ENCODE assay signal across 17 cellular contexts in the genomic region with DNA sequence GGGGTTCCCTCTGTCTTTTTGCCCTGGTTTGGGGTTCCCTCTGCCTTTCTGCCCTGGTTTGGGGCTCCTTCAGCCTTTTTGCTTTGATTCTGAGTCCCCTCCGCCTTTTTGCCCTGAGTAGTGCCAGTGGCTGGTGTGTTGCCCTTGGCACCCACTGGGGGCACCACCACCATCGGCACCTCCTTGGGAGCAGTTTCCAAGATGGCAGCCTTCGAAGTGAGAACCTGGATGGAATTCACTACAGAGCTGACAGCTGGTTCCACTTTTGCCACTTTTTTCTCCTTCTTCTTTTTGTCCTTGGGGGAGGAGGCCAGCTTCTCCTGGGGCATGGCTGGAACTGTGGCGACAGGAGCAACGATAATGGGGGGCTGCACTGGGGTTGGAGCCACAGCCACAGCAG. TPM values are rescaled to one million over a fixed set of nuclear protein-coding genes. Genes with fewer than 3 reads are reported as not detected.
DNase-seq lines count a peak whose midpoint lies in the region; ATAC-seq and TF ChIP-seq lines count a peak whose summit lies in the region.
"Had no signal": no experiment of that assay in that cellular context is flagged by ENCODE, and none has a peak within 500 bp of the region (broad histone marks: within the 10 kb centered on the region; RNA-seq: fewer than 3 reads in every experiment).

No MANE protein-coding gene starts in this region.

- CTCF ChIA-PET in PC-3 (lab: Charles Lee), result no interaction called here

- H3K36me3 ChIP-seq in PC-3 (ENCODE audit: low read depth, low read length), result peaks cover 50% of the 10 kb centered on the region
- peaks cover 0 to 37% (median 22%) of the 10 kb centered on the region in 4 donors for H3K36me3 ChIP-seq in upper lobe of left lung

- H3K9ac ChIP-seq in PC-3 (ENCODE audit: low read length), result no peak overlapping the region

- H3K79me2 ChIP-seq in PC-3 (ENCODE audit: low read length), result peaks cover 94% of the 10 kb centered on the region

- peaks cover 21% of the 10 kb centered on the region for H3K36me3 Mint-ChIP-seq in stimulated activated effector memory CD8-positive, alpha-beta T cell treated with anti-CD3 and anti-CD28 coated beads, Interleukin-12 subunit alpha, Interleukin-12 subunit beta, amount 100 ng/mL, for 72 hours

- intact Hi-C loops in PC-3 (cut with micrococcal nuclease), result loop anchor here (10.0 kb wide), 1 partner anchor 335 kb away; no protein-coding TSS in a partner anchor

- peaks cover 18% of the 10 kb centered on the region for H3K4me1 ChIP-seq in PC-3 (ENCODE audit: insufficient read depth, low read length)
- peaks cover 0 to 27% (median 19%) of the 10 kb centered on the region in 4 donors for H3K4me1 ChIP-seq in upper lobe of left lung

- no peak for TF ChIP-seq POLR2A in upper lobe of left lung (IDR thresholded peaks at IDR 0.05)

- no peak overlapping the region for H3K4me2 ChIP-seq in PC-3 (ENCODE audit: low read length)

- TF ChIP-seq EP300 in upper lobe of left lung (IDR thresholded peaks at IDR 0.05), result no peak

- peaks cover 39% of the 10 kb centered on the region for H3K4me1 Mint-ChIP-seq in stimulated activated effector memory CD8-positive, alpha-beta T cell treated with anti-CD3 and anti-CD28 coated beads, Interleukin-12 subunit alpha, Interleukin-12 subunit beta, amount 100 ng/mL, for 72 hours

- peak overlapping the region; percentile 83 for H3K27ac Mint-ChIP-seq in stimulated activated effector memory CD8-positive, alpha-beta T cell treated with anti-CD3 and anti-CD28 coated beads, Interleukin-12 subunit alpha, Interleukin-12 subunit beta, amount 100 ng/mL, for 72 hours
- H3K27ac Mint-ChIP-seq: activated CD8-positive, alpha-beta T cell treated with anti-CD3 and anti-CD28 coated beads, Interleukin-2, amount 10 ng/mL, durations not matched to agents 7 days and 5 days had no signal

- no peaks in the 10 kb centered on the region for H3F3A ChIP-seq in PC-3 (ENCODE audit: low read length, unreplicated experiment)

- DNase-seq in PC-3, result no peak
- no peak for DNase-seq in fibroblast of mammary gland (ENCODE audit: low read depth)
- DNase-seq in stimulated activated effector memory CD8-positive, alpha-beta T cell treated with anti-CD3 and anti-CD28 coated beads, Interleukin-12 subunit alpha, Interleukin-12 subunit beta, amount 100 ng/mL, for 72 hours (ENCODE audit: low spot score in 2 of 2), result no peak
- no peak for DNase-seq in germinal center (ENCODE audit: low spot score)
- DNase-seq in upper lobe of left lung, result no peak
- no peak for DNase-seq in NCI-H1417 (lab: John Stamatoyannopoulos, UW)
- DNase-seq: activated CD8-positive, alpha-beta T cell treated with anti-CD3 and anti-CD28 coated beads, Interleukin-2, amount 10 ng/mL, durations not matched to agents 7 days and 5 days; activated gamma-delta T cell; effector CD8-positive, alpha-beta T cell; NCI-H2081; NCI-H82; SHP77 had no signal

- H3K4me3 Mint-ChIP-seq in stimulated activated effector memory CD8-positive, alpha-beta T cell treated with anti-CD3 and anti-CD28 coated beads, Interleukin-12 subunit alpha, Interleukin-12 subunit beta, amount 100 ng/mL, for 72 hours, result no peak overlapping the region
- H3K4me3 Mint-ChIP-seq: activated CD8-positive, alpha-beta T cell treated with anti-CD3 and anti-CD28 coated beads, Interleukin-2, amount 10 ng/mL, durations not matched to agents 7 days and 5 days; brain had no signal

- no peak overlapping the region for H3K4me3 ChIP-seq in PC-3 (ENCODE audit: low read length)
- no peak overlapping the region for H3K4me3 ChIP-seq in fibroblast of mammary gland (ENCODE audit: control insufficient read depth, low read depth, low read length)
- H3K4me3 ChIP-seq in upper lobe of left lung, result no peak overlapping the region

- no peak overlapping the region for H2AFZ ChIP-seq in PC-3 (ENCODE audit: low read length)

- no peak for ATAC-seq in PC-3
- ATAC-seq in stimulated activated effector memory CD8-positive, alpha-beta T cell treated with anti-CD3 and anti-CD28 coated beads, Interleukin-12 subunit alpha, Interleukin-12 subunit beta, amount 100 ng/mL, for 72 hours, result no peak
- ATAC-seq in upper lobe of left lung (ENCODE audit: low FRiP score in 2 of 2), result no peak
- ATAC-seq: activated CD8-positive, alpha-beta T cell treated with anti-CD3 and anti-CD28 coated beads, Interleukin-2, amount 10 ng/mL, durations not matched to agents 7 days and 5 days had no signal

- H3K9me3 Mint-ChIP-seq in stimulated activated effector memory CD8-positive, alpha-beta T cell treated with anti-CD3 and anti-CD28 coated beads, Interleukin-12 subunit alpha, Interleukin-12 subunit beta, amount 100 ng/mL, for 72 hours, result peaks cover 3% of the 10 kb centered on the region

- H3K27ac ChIP-seq in PC-3 (ENCODE audit: low read length) (no peak overlapping the region), upper lobe of left lung (peak overlapping the region in 2 of 4 donors; percentile 26 to 27)

- H3K27me3 ChIP-seq in PC-3 (ENCODE audit: low read length), result no peaks in the 10 kb centered on the region
- H3K27me3 ChIP-seq in upper lobe of left lung, result no peaks in the 10 kb centered on the region

- H3K9me3 ChIP-seq in PC-3 (ENCODE audit: low read length) (no peaks in the 10 kb centered on the region), upper lobe of left lung (peaks cover 0 to 8% (median 0%) of the 10 kb centered on the region in 4 donors)

- BruUV-seq in PC-3 (replicated peaks; lab: Mats Ljungman, UMichigan), result TSS peak; percentile 69

- POLR2A ChIA-PET in PC-3 (lab: Charles Lee; ENCODE audit: unreplicated experiment), result no interaction called here

- H3K9me2 ChIP-seq in PC-3 (replicated peaks; ENCODE audit: low read length), result no peaks in the 10 kb centered on the region

- peaks cover 22% of the 10 kb centered on the region; the same call in 1 of the 2 replicates for H4K20me1 ChIP-seq in PC-3 (ENCODE audit: low read length)

- peak; percentile 24 for TF ChIP-seq CTCF in GM12873 (IDR thresholded peaks at IDR 0.05; ENCODE audit: insufficient read depth, low read depth, low read length, missing control alignments)
- peak; percentile 41; the same call in 1 of the 2 replicates for TF ChIP-seq CTCF in PC-3 (conservative IDR thresholded peaks at IDR 0.05; ENCODE audit: low read depth, low read length)
- TF ChIP-seq CTCF in fibroblast of mammary gland (conservative IDR thresholded peaks at IDR 0.05; ENCODE audit: control insufficient read depth, insufficient read depth, low read depth, low read length), result peak; percentile 10
- TF ChIP-seq CTCF in upper lobe of left lung (IDR thresholded peaks at IDR 0.05), result no peak

- WGBS in upper lobe of left lung, 2 donors, result 100% methylated on average over 5 of the region's 5 CpGs

RNA-seq across cellular contexts. Expression of a gene that starts 22.2 kb away (rescaled TPM):
- total RNA-seq in PC-3 (2014; rRNA removed), result 176 and 241 TPM in 2 replicates
- total RNA-seq in upper lobe of left lung, result 100 to 1,000 TPM; 143 to 256 (median 172) TPM

RNA-seq across cellular contexts. Expression of a gene that starts 40.0 kb away (rescaled TPM):
- total RNA-seq in PC-3 (2014; rRNA removed), result not detected in 2 replicates
- total RNA-seq in upper lobe of left lung, result not detected
- total RNA-seq: activated CD8-positive, alpha-beta T cell treated with anti-CD3 and anti-CD28 coated beads, Interleukin-2, amount 10 ng/mL, durations not matched to agents 7 days and 5 days; glomerular endothelial cell; kidney epithelial cell; M059J had no signal

Comparison
In these comparisons a context has a peak if more than half of its experiments do, and no peak if none do; other contexts are left out.
1. CTCF ChIP-seq: peak in GM12873 (single experiment), PC-3 (single experiment) and fibroblast of mammary gland (single experiment); none in upper lobe of left lung (0 of 6).